9 cellular contexts compared by ENCODE assay signal in genomic region chr2:241270531-241270930, GRCh38. TPM values are rescaled to one million over a fixed set of nuclear protein-coding genes. Genes with fewer than 3 reads are reported as not detected.
DNase-seq lines count a peak whose midpoint lies in the region; ATAC-seq, FAIRE-seq and TF ChIP-seq lines count a peak whose summit lies in the region.
"Had no signal": no experiment of that assay in that cellular context is flagged by ENCODE, and none has a peak within 500 bp of the region (broad histone marks: within the 10 kb centered on the region; RNA-seq: fewer than 3 reads in every experiment).

No MANE protein-coding gene starts in this region.

- no peaks in the 10 kb centered on the region for H3K9me3 ChIP-seq in keratinocyte (ENCODE audit: control insufficient read depth, low read depth, low read length)

- H2AFZ ChIP-seq in keratinocyte (ENCODE audit: control insufficient read depth, low read length), result no peak overlapping the region

- no peak for TF ChIP-seq CTCF in keratinocyte (optimal IDR thresholded peaks at IDR 0.05 in 1 of 3, IDR thresholded peaks at IDR 0.05 in 1 of 3, conservative IDR thresholded peaks at IDR 0.05 in 1 of 3; ENCODE audit: extremely low read depth in 1 of 3, insufficient read depth in 2 of 3, low read length in 3 of 3)

- peak overlapping the region; percentile 56 for H3K27ac ChIP-seq in keratinocyte (ENCODE audit: control insufficient read depth, insufficient read depth, low read length)

- H3K27me3 ChIP-seq in keratinocyte (ENCODE audit: control insufficient read depth, extremely low read depth, insufficient read depth, low read length), result no peaks in the 10 kb centered on the region

- H4K20me1 ChIP-seq in keratinocyte (ENCODE audit: control insufficient read depth, extremely low read depth, insufficient read depth, low read length), result peaks cover 45% of the 10 kb centered on the region

- H3K4me1 Mint-ChIP-seq in activated T-helper 17 cell treated with anti-CD3 and anti-CD28 coated beads, Interleukin-2, amount 50 U/mL, for 72 hours, result peaks cover 41% of the 10 kb centered on the region
- H3K4me1 Mint-ChIP-seq in stimulated activated effector memory CD8-positive, alpha-beta T cell treated with anti-CD3 and anti-CD28 coated beads, Interleukin-12 subunit alpha, Interleukin-12 subunit beta, amount 100 ng/mL, for 72 hours, result peaks cover 67% of the 10 kb centered on the region

- peak overlapping the region; percentile 95 for H3K4me2 ChIP-seq in keratinocyte (ENCODE audit: control insufficient read depth, extremely low read depth, insufficient read depth, low read depth, low read length)

- H3K27me3 Mint-ChIP-seq in activated T-helper 17 cell treated with anti-CD3 and anti-CD28 coated beads, Interleukin-2, amount 50 U/mL, for 72 hours, result no peaks in the 10 kb centered on the region

- H3K4me1 ChIP-seq in keratinocyte (ENCODE audit: control insufficient read depth, extremely low read depth, insufficient read depth, low read length), result peaks cover 29% of the 10 kb centered on the region

- H3K9ac ChIP-seq in keratinocyte (ENCODE audit: control insufficient read depth, extremely low read depth, insufficient read depth, low read length), result peak overlapping the region; percentile 79

- dilution Hi-C loops in keratinocyte (cut with MboI; ENCODE audit: extremely low pct_ligation_motif_present, low sequenced_read_pairs), result no loop called here

- in situ Hi-C loops in KBM-7 (cut with MboI; ENCODE audit: low pct_unique_long_range_greater_than_20kb, low sequenced_read_pairs), result no loop called here

- peak overlapping the region; percentile 82 for H3K4me3 Mint-ChIP-seq in activated T-helper 17 cell treated with anti-CD3 and anti-CD28 coated beads, Interleukin-2, amount 50 U/mL, for 72 hours
- peak overlapping the region; percentile 81 for H3K4me3 Mint-ChIP-seq in stimulated activated effector memory CD8-positive, alpha-beta T cell treated with anti-CD3 and anti-CD28 coated beads, Interleukin-12 subunit alpha, Interleukin-12 subunit beta, amount 100 ng/mL, for 72 hours

- H3K4me3 ChIP-seq in keratinocyte (ENCODE audit: control insufficient read depth in 2 of 3, extremely low read depth in 1 of 3, insufficient read depth in 2 of 3, low read depth in 1 of 3, low read length in 3 of 3), result peak overlapping the region; percentile 53 to 82 (median 74)

- no peak for FAIRE-seq in keratinocyte (lab: Jason Lieb, UNC)

- H3K9me3 Mint-ChIP-seq in activated T-helper 17 cell treated with anti-CD3 and anti-CD28 coated beads, Interleukin-2, amount 50 U/mL, for 72 hours, result no peaks in the 10 kb centered on the region
- peaks cover 6% of the 10 kb centered on the region for H3K9me3 Mint-ChIP-seq in stimulated activated effector memory CD8-positive, alpha-beta T cell treated with anti-CD3 and anti-CD28 coated beads, Interleukin-12 subunit alpha, Interleukin-12 subunit beta, amount 100 ng/mL, for 72 hours

- H3K9me1 ChIP-seq in keratinocyte (ENCODE audit: control insufficient read depth, extremely low read depth, insufficient read depth, low read length), result peaks cover 12% of the 10 kb centered on the region

- peaks cover 88% of the 10 kb centered on the region for H3K79me2 ChIP-seq in keratinocyte (ENCODE audit: control insufficient read depth, insufficient read depth, low read length)

- peaks cover 52% of the 10 kb centered on the region for H3K36me3 Mint-ChIP-seq in activated T-helper 17 cell treated with anti-CD3 and anti-CD28 coated beads, Interleukin-2, amount 50 U/mL, for 72 hours (ENCODE audit: low read depth)
- H3K36me3 Mint-ChIP-seq in stimulated activated effector memory CD8-positive, alpha-beta T cell treated with anti-CD3 and anti-CD28 coated beads, Interleukin-12 subunit alpha, Interleukin-12 subunit beta, amount 100 ng/mL, for 72 hours, result peaks cover 51% of the 10 kb centered on the region

- no peak for ATAC-seq in activated T-helper 17 cell treated with anti-CD3 and anti-CD28 coated beads, Interleukin-2, amount 50 U/mL, for 72 hours (replicated peaks)
- ATAC-seq in stimulated activated effector memory CD8-positive, alpha-beta T cell treated with anti-CD3 and anti-CD28 coated beads, Interleukin-12 subunit alpha, Interleukin-12 subunit beta, amount 100 ng/mL, for 72 hours, result no peak
- ATAC-seq in GM21360 (IDR thresholded peaks at IDR 0.05; ENCODE audit: unreplicated experiment) (no peak), GM21723 (IDR thresholded peaks at IDR 0.05; ENCODE audit: unreplicated experiment) (no peak)

- peaks cover 19 to 32% of the 10 kb centered on the region in 2 experiments for H3K36me3 ChIP-seq in keratinocyte (ENCODE audit: control insufficient read depth in 2 of 2, extremely low read depth in 1 of 2, insufficient read depth in 2 of 2, low read length in 2 of 2)

- DNase-seq in activated CD8-positive, alpha-beta memory T cell treated with anti-CD3 and anti-CD28 coated beads, Interleukin-2, amount 50 U/mL, for 48 hours, result peak; percentile 45
- no peak for DNase-seq in activated CD8-positive, alpha-beta memory T cell treated with anti-CD3 and anti-CD28 coated beads for 24 hours
- no peak for DNase-seq in keratinocyte (ENCODE audit: low read depth, low spot score)
- DNase-seq in stimulated activated effector memory CD8-positive, alpha-beta T cell treated with anti-CD3 and anti-CD28 coated beads, Interleukin-12 subunit alpha, Interleukin-12 subunit beta, amount 100 ng/mL, for 72 hours (ENCODE audit: low spot score in 2 of 2), result no peak
- no peak for DNase-seq in KBM-7
- DNase-seq: KG1 had no signal

- peak overlapping the region; percentile 71 for H3K27ac Mint-ChIP-seq in activated T-helper 17 cell treated with anti-CD3 and anti-CD28 coated beads, Interleukin-2, amount 50 U/mL, for 72 hours
- peak overlapping the region; percentile 70 for H3K27ac Mint-ChIP-seq in stimulated activated effector memory CD8-positive, alpha-beta T cell treated with anti-CD3 and anti-CD28 coated beads, Interleukin-12 subunit alpha, Interleukin-12 subunit beta, amount 100 ng/mL, for 72 hours

RNA-seq across cellular contexts. Expression of gene HDLBP, which starts 44.9 kb away (rescaled TPM):
- total RNA-seq in activated T-helper 17 cell treated with anti-CD3 and anti-CD28 coated beads, Interleukin-2, amount 50 U/mL, for 72 hours, result 100 to 1,000 TPM; 303 to 319 TPM
- 266 to 471 TPM (median 289 TPM) in 3 replicates for polyA plus RNA-seq in keratinocyte
- polyA plus RNA-seq in keratinocyte (2011; ENCODE audit: low read depth), result 396 TPM
- 382 and 489 TPM in 2 replicates for polyA plus RNA-seq in keratinocyte (2011; cell fraction: cytosol; rRNA removed)
- polyA plus RNA-seq in keratinocyte (2011; cell fraction: nucleus; rRNA removed), result 398 and 452 TPM in 2 replicates
- 236 and 353 TPM in 2 replicates for polyA plus RNA-seq in keratinocyte (2012; ENCODE audit: low replicate concordance)
- polyA minus RNA-seq in keratinocyte, result 439 to 717 TPM (median 544 TPM) in 3 replicates
- 476 TPM for polyA minus RNA-seq in keratinocyte (2011; cell fraction: cytosol; rRNA and poly(A)+ RNA removed)
- 226 and 405 TPM in 2 replicates for polyA minus RNA-seq in keratinocyte (2011; cell fraction: nucleus; rRNA and poly(A)+ RNA removed)

RNA-seq across cellular contexts. Expression of gene SEPTIN2, which starts 45.2 kb away (rescaled TPM):
- total RNA-seq in activated T-helper 17 cell treated with anti-CD3 and anti-CD28 coated beads, Interleukin-2, amount 50 U/mL, for 72 hours, result 100 to 1,000 TPM; 180 to 230 TPM
- 324 to 644 TPM (median 510 TPM) in 3 replicates for polyA plus RNA-seq in keratinocyte
- 185 TPM for polyA plus RNA-seq in keratinocyte (2011; ENCODE audit: low read depth)
- 277 and 576 TPM in 2 replicates for polyA plus RNA-seq in keratinocyte (2011; cell fraction: cytosol; rRNA removed)
- polyA plus RNA-seq in keratinocyte (2011; cell fraction: nucleus; rRNA removed), result 398 and 533 TPM in 2 replicates
- polyA plus RNA-seq in keratinocyte (2012; ENCODE audit: low replicate concordance), result 94.9 and 264 TPM in 2 replicates
- 305 to 502 TPM (median 363 TPM) in 3 replicates for polyA minus RNA-seq in keratinocyte
- polyA minus RNA-seq in keratinocyte (2011; cell fraction: cytosol; rRNA and poly(A)+ RNA removed), result 194 TPM
- 150 and 330 TPM in 2 replicates for polyA minus RNA-seq in keratinocyte (2011; cell fraction: nucleus; rRNA and poly(A)+ RNA removed)
